9 cellular contexts compared by ENCODE assay signal in the genomic region with DNA sequence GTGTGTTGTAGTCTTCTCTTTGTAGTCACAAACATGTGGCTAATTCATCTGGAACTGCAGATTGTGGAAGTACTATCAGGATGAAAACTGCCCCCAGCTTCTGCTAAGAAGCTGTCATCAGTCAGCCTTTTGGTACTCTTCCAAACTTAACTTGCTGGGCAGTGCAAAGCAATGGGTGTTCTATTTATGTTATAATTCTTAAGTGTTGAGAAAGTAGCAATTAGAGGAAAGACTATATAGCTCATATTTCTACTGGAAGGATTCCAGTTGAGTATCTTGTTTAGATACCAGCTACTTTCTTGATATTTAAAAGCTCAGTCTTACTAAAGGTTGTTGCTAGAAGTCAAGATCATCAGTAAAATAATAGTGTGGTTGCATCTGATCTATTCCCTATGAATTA. TPM values are rescaled to one million over a fixed set of nuclear protein-coding genes. Genes with fewer than 3 reads are reported as not detected.
DNase-seq lines count a peak whose midpoint lies in the region; ATAC-seq and TF ChIP-seq lines count a peak whose summit lies in the region.
"Had no signal": no experiment of that assay in that cellular context is flagged by ENCODE, and none has a peak within 500 bp of the region (broad histone marks: within the 10 kb centered on the region; RNA-seq: fewer than 3 reads in every experiment).

No MANE protein-coding gene starts in this region.

- no peaks in the 10 kb centered on the region for H3K27me3 ChIP-seq in mesenchymal stem cell (ENCODE audit: control insufficient read depth in 1 of 2, insufficient read depth in 1 of 2, low read length in 2 of 2)

- peaks cover 3% of the 10 kb centered on the region for H3K9me3 ChIP-seq in mesenchymal stem cell (ENCODE audit: control insufficient read depth, low read length)

- H2BK5ac ChIP-seq in mesenchymal stem cell (ENCODE audit: low read depth, low read length, poor library complexity, severe bottlenecking): no peak overlapping the region

- no peak overlapping the region for H3K27ac ChIP-seq in mesenchymal stem cell (ENCODE audit: low read length, poor library complexity, severe bottlenecking)

- in situ Hi-C loops in astrocyte of the cerebellum (cut with HindIII; ENCODE audit: low sequenced_read_pairs): no loop called here

- H3K14ac ChIP-seq in mesenchymal stem cell (ENCODE audit: low read length in 2 of 2): no peak overlapping the region

- H3K4ac ChIP-seq in mesenchymal stem cell (ENCODE audit: low read depth in 1 of 2, low read length in 2 of 2): no peak overlapping the region

- H4K91ac ChIP-seq in mesenchymal stem cell (ENCODE audit: low read length): no peak overlapping the region

- H3K4me3 ChIP-seq in astrocyte of the cerebellum (ENCODE audit: low read depth, low read length) (no peak overlapping the region), mesenchymal stem cell (ENCODE audit: insufficient read depth in 1 of 2, low read depth in 1 of 2, low read length in 2 of 2) (no peak overlapping the region)

- H3K9ac ChIP-seq in mesenchymal stem cell (ENCODE audit: low read length): no peak overlapping the region

- H3K23ac ChIP-seq in mesenchymal stem cell (ENCODE audit: low read length in 2 of 2): no peak overlapping the region

- no peak overlapping the region for H2BK15ac ChIP-seq in mesenchymal stem cell (ENCODE audit: low read depth, poor library complexity, severe bottlenecking)

- H4K8ac ChIP-seq in mesenchymal stem cell (ENCODE audit: low read length): no peak overlapping the region

- H3K36me3 ChIP-seq in mesenchymal stem cell (ENCODE audit: control insufficient read depth in 1 of 2, insufficient read depth in 2 of 2, low read depth in 1 of 2, low read length in 2 of 2): no peaks in the 10 kb centered on the region

- no peaks in the 10 kb centered on the region for H3K79me1 ChIP-seq in mesenchymal stem cell (replicated peaks; ENCODE audit: low read length, poor library complexity, severe bottlenecking)

- no peak for TF ChIP-seq CTCF in astrocyte of the cerebellum (IDR thresholded peaks at IDR 0.05; ENCODE audit: low read depth, low read length, missing control alignments)

- DNase-seq in GDM1 (lab: John Stamatoyannopoulos, UW) (peak; percentile 9), NCI-H1105 (lab: John Stamatoyannopoulos, UW) (peak; percentile 14), astrocyte of the cerebellum (ENCODE audit: low read depth) (peak; percentile 42), mesenchymal stem cell (peak; percentile 58), anterior cingulate cortex (lab: John Stamatoyannopoulos, UW) (no peak)
- DNase-seq in stimulated activated CD4-positive, alpha-beta T cell treated with anti-CD3 and anti-CD28 coated beads, Interleukin-12 subunit alpha, Interleukin-12 subunit beta, amount 100 ng/mL, for 4 hours: no peak
- DNase-seq: SW 1271 had no signal

- H2AFZ ChIP-seq in mesenchymal stem cell (ENCODE audit: low read depth, low read length): no peak overlapping the region

- H3K4me2 ChIP-seq in mesenchymal stem cell (ENCODE audit: low read length, poor library complexity, severe bottlenecking): no peak overlapping the region

- no peak overlapping the region for H2AK5ac ChIP-seq in mesenchymal stem cell (ENCODE audit: low read length, severe bottlenecking)

- H3K4me1 ChIP-seq in mesenchymal stem cell (ENCODE audit: control insufficient read depth, insufficient read depth, low read depth, low read length): no peaks in the 10 kb centered on the region

- no peak overlapping the region for H2BK120ac ChIP-seq in mesenchymal stem cell (ENCODE audit: low read depth, low read length)

- no peak overlapping the region for H2BK12ac ChIP-seq in mesenchymal stem cell (ENCODE audit: low read length in 2 of 2)

- no peak overlapping the region for H3K18ac ChIP-seq in mesenchymal stem cell (ENCODE audit: low read depth in 1 of 2, low read length in 2 of 2)

- ATAC-seq in GM19455 (IDR thresholded peaks at IDR 0.05; ENCODE audit: unreplicated experiment) (no peak), HG03135 (IDR thresholded peaks at IDR 0.05; ENCODE audit: unreplicated experiment) (no peak)

RNA-seq across cellular contexts. Expression of a gene that starts 52.1 kb away (rescaled TPM):
- not detected for polyA plus RNA-seq in mesenchymal stem cell (2013, experiment 1 of 2)
- polyA plus RNA-seq in mesenchymal stem cell (2013, experiment 2 of 2): not detected

Comparison
In these comparisons a context has a peak if more than half of its experiments do, and no peak if none do; other contexts are left out.
1. DNase-seq: peak in GDM1 (single experiment), NCI-H1105 (single experiment), astrocyte of the cerebellum (single experiment) and mesenchymal stem cell (single experiment); none in anterior cingulate cortex (0 of 58) and stimulated activated CD4-positive, alpha-beta T cell treated with anti-CD3 and anti-CD28 coated beads, Interleukin-12 subunit alpha, Interleukin-12 subunit beta, amount 100 ng/mL, for 4 hours (single experiment).